30 cellular contexts compared by ENCODE assay signal in genomic region chr18:79647307-79647706, GRCh38.
"Had no signal": no experiment of that assay in that cellular context is flagged by ENCODE, and none has a peak within 500 bp of the region (broad histone marks: within the 10 kb centered on the region; RNA-seq: fewer than 3 reads in every experiment).

No MANE protein-coding gene starts in this region.

- H3K4me2 ChIP-seq: neural progenitor cell had no signal

- H3K27me3 ChIP-seq: neutrophil, right atrium auricular region, testis, thyroid gland had no signal

- H3K9ac ChIP-seq: neural progenitor cell had no signal

- FAIRE-seq: islet of Langerhans, kidney, urothelium cell line had no signal

- H3K4me1 ChIP-seq: neural progenitor cell, testis, thyroid gland had no signal

- DNase-seq: hypothalamus; immature natural killer cell; kidney; left colon; left lung; lower lobe of right lung; mammary epithelial cell; mesenchymal stem cell; naive B cell; natural killer cell; nephron progenitor cell; occipital lobe; stimulated activated CD4-positive, alpha-beta T cell treated with anti-CD3 and anti-CD28 coated beads, Interleukin-12 subunit alpha, Interleukin-12 subunit beta, amount 100 ng/mL, for 4 hours; stimulated activated CD4-positive, alpha-beta T cell treated with anti-CD3 and anti-CD28 coated beads, Interleukin-15, amount 100 ng/mL, for 24 hours; stimulated activated CD4-positive, alpha-beta T cell treated with anti-CD3 and anti-CD28 coated beads, Interleukin-2, amount 100 ng/mL, for 24 hours; stimulated activated CD4-positive, alpha-beta T cell treated with anti-CD3 and anti-CD28 coated beads, Interleukin-4, amount 100 ng/mL, for 1 hour; stimulated activated naive B cell treated with anti-CD40 and anti-IgM and Interleukin-4, amounts not matched to agents 10 μg/mL and 1 μg/mL and 100 μg/mL, for 72 hours; stimulated activated naive CD8-positive, alpha-beta T cell treated with anti-CD3 and anti-CD28 coated beads, Interleukin-15, Interleukin-2, amounts not matched to agents 100 U/mL and 50 U/mL, for 24 hours; stomach; testis; thyroid gland; trophoblast cell; upper lobe of right lung had no signal

- H3K4me3 ChIP-seq: left lung, lower lobe of right lung, neural progenitor cell, right atrium auricular region, skin epidermis, stomach, testis, thyroid gland, upper lobe of right lung had no signal

- H2AFZ ChIP-seq: neural progenitor cell had no signal

- ATAC-seq: left colon; left lung; lower lobe of right lung; natural killer cell; sciatic nerve; stimulated activated naive B cell treated with anti-CD40 and anti-IgM and Interleukin-4, amounts not matched to agents 10 μg/mL and 1 μg/mL and 100 μg/mL, for 72 hours; stimulated activated naive CD8-positive, alpha-beta T cell treated with anti-CD3 and anti-CD28 coated beads, Interleukin-15, Interleukin-2, amounts not matched to agents 100 U/mL and 50 U/mL, for 24 hours; upper lobe of right lung had no signal

- H3K9me3 ChIP-seq: left lung, lower lobe of right lung, neutrophil, right atrium auricular region, stomach, testis, thyroid gland, upper lobe of right lung had no signal

- H3K27ac ChIP-seq: left lung, lower lobe of right lung, neural progenitor cell, neutrophil, right atrium auricular region, skin epidermis, stomach, testis, thyroid gland, upper lobe of right lung had no signal

- H3K36me3 ChIP-seq: left lung, lower lobe of right lung, neural progenitor cell, neutrophil, right atrium auricular region, stomach, thyroid gland, upper lobe of right lung had no signal
